ENCODE assay signal across 1 cellular context in the genomic region with DNA sequence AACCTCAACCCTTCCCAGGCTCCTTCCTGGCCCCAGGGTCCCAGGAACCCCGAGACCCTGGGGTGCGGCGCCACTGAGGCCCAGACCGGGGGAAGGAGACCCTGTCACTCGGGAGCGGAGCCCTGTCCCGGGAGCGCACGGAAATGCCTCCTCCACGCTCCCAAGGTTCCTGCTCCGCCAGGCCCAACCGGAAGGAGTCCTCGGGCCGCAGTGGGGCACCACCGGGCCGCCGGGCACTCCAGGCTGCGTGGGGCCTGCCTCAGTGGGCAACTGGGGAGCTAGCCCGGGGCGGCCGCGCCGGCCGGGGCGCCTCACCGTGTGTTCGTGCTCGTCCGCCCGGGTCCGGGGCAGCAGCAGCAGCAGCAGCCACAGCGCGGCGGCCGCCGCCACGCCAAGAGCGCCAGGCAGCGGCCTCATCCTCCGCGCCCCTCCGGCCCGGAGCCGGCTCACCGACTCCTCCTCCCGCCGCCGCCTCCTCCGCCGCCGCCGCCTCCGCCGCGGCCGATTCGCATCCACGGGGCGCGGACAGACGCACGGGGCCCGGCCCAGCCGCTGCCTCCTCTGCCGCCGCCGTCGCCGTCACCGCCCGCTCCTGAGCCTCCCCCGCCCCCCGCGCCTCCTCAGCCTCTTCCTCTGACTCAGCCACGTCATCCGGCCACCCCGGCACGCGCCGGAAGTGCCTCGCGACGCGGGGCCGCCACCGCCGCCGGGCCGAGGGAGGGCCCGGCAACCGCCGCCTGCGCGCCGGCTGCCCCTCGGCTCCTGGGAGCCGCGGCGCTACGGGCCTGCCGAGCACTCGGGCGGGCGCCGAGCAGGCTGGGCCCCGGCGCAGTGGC.
TF ChIP-seq lines count a peak whose summit lies in the region.

A gene (minus strand): TSS at position 594 of the 836 bp plus-strand sequence. CDS start 177 bp downstream, at position 417.

TF ChIP-seq in K562, 482 proteins besides CTCF, POLR2A, EP300 and RAD21 (continued from another document and continues in another):
- TF ChIP-seq SMAD4 (CRISPR knock-in tag; conservative IDR thresholded peaks at IDR 0.05), result peak; percentile 89
- peak; percentile 19 for TF ChIP-seq SMAD1 (IDR thresholded peaks at IDR 0.05; ENCODE audit: low read depth, low read length, partially characterized antibody)
- TF ChIP-seq, protein P1, sequence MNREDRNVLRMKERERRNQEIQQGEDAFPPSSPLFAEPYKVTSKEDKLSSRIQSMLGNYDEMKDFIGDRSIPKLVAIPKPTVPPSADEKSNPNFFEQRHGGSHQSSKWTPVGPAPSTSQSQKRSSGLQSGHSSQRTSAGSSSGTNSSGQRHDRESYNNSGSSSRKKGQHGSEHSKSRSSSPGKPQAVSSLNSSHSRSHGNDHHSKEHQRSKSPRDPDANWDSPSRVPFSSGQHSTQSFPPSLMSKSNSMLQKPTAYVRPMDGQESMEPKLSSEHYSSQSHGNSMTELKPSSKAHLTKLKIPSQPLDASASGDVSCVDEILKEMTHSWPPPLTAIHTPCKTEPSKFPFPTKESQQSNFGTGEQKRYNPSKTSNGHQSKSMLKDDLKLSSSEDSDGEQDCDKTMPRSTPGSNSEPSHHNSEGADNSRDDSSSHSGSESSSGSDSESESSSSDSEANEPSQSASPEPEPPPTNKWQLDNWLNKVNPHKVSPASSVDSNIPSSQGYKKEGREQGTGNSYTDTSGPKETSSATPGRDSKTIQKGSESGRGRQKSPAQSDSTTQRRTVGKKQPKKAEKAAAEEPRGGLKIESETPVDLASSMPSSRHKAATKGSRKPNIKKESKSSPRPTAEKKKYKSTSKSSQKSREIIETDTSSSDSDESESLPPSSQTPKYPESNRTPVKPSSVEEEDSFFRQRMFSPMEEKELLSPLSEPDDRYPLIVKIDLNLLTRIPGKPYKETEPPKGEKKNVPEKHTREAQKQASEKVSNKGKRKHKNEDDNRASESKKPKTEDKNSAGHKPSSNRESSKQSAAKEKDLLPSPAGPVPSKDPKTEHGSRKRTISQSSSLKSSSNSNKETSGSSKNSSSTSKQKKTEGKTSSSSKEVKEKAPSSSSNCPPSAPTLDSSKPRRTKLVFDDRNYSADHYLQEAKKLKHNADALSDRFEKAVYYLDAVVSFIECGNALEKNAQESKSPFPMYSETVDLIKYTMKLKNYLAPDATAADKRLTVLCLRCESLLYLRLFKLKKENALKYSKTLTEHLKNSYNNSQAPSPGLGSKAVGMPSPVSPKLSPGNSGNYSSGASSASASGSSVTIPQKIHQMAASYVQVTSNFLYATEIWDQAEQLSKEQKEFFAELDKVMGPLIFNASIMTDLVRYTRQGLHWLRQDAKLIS (CRISPR knock-in tag; IDR thresholded peaks at IDR 0.05), result peak; percentile 86; the same call in 1 of the 2 replicates
- no peak for TF ChIP-seq FOXJ3 (CRISPR knock-in tag; IDR thresholded peaks at IDR 0.05)
- TF ChIP-seq CHD1 (IDR thresholded peaks at IDR 0.05; ENCODE audit: low read length), result peak; percentile 89
- no peak for TF ChIP-seq EHMT2 (IDR thresholded peaks at IDR 0.05)
- no peak for TF ChIP-seq ZNF23 (CRISPR knock-in tag; IDR thresholded peaks at IDR 0.05)
- TF ChIP-seq ESRRA (IDR thresholded peaks at IDR 0.05; ENCODE audit: borderline replicate concordance, low read depth), result no peak
- peak; percentile 42; the same call in 1 of the 2 replicates for TF ChIP-seq ETV5 (CRISPR knock-in tag; IDR thresholded peaks at IDR 0.05; ENCODE audit: low read depth)
- TF ChIP-seq POLR2B (IDR thresholded peaks at IDR 0.05; ENCODE audit: low read depth, partially characterized antibody), result peak; percentile 28
- TF ChIP-seq, protein P2, sequence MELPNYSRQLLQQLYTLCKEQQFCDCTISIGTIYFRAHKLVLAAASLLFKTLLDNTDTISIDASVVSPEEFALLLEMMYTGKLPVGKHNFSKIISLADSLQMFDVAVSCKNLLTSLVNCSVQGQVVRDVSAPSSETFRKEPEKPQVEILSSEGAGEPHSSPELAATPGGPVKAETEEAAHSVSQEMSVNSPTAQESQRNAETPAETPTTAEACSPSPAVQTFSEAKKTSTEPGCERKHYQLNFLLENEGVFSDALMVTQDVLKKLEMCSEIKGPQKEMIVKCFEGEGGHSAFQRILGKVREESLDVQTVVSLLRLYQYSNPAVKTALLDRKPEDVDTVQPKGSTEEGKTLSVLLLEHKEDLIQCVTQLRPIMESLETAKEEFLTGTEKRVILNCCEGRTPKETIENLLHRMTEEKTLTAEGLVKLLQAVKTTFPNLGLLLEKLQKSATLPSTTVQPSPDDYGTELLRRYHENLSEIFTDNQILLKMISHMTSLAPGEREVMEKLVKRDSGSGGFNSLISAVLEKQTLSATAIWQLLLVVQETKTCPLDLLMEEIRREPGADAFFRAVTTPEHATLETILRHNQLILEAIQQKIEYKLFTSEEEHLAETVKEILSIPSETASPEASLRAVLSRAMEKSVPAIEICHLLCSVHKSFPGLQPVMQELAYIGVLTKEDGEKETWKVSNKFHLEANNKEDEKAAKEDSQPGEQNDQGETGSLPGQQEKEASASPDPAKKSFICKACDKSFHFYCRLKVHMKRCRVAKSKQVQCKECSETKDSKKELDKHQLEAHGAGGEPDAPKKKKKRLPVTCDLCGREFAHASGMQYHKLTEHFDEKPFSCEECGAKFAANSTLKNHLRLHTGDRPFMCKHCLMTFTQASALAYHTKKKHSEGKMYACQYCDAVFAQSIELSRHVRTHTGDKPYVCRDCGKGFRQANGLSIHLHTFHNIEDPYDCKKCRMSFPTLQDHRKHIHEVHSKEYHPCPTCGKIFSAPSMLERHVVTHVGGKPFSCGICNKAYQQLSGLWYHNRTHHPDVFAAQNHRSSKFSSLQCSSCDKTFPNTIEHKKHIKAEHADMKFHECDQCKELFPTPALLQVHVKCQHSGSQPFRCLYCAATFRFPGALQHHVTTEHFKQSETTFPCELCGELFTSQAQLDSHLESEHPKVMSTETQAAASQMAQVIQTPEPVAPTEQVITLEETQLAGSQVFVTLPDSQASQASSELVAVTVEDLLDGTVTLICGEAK (IDR thresholded peaks at IDR 0.05), result peak; percentile 92
- TF ChIP-seq, protein P2 (CRISPR knock-in tag; IDR thresholded peaks at IDR 0.05), result no peak
- TF ChIP-seq ZNF239 (CRISPR knock-in tag; IDR thresholded peaks at IDR 0.05), result no peak
- no peak for TF ChIP-seq NR2C2 (CRISPR knock-in tag; IDR thresholded peaks at IDR 0.05)
- TF ChIP-seq NR2C2 (tag; IDR thresholded peaks at IDR 0.05), result peak; percentile 88
- peak; percentile 62; the same call in 1 of the 2 replicates for TF ChIP-seq GTF2E2 (tag; IDR thresholded peaks at IDR 0.05)
- TF ChIP-seq, protein P3, sequence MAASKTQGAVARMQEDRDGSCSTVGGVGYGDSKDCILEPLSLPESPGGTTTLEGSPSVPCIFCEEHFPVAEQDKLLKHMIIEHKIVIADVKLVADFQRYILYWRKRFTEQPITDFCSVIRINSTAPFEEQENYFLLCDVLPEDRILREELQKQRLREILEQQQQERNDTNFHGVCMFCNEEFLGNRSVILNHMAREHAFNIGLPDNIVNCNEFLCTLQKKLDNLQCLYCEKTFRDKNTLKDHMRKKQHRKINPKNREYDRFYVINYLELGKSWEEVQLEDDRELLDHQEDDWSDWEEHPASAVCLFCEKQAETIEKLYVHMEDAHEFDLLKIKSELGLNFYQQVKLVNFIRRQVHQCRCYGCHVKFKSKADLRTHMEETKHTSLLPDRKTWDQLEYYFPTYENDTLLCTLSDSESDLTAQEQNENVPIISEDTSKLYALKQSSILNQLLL (CRISPR knock-in tag; IDR thresholded peaks at IDR 0.05; ENCODE audit: borderline replicate concordance), result no peak
- no peak for TF ChIP-seq FOXK2 (conservative IDR thresholded peaks at IDR 0.05 in 1 of 2, IDR thresholded peaks at IDR 0.05 in 1 of 2; ENCODE audit: low read depth in 2 of 2)
- TF ChIP-seq, protein P4, sequence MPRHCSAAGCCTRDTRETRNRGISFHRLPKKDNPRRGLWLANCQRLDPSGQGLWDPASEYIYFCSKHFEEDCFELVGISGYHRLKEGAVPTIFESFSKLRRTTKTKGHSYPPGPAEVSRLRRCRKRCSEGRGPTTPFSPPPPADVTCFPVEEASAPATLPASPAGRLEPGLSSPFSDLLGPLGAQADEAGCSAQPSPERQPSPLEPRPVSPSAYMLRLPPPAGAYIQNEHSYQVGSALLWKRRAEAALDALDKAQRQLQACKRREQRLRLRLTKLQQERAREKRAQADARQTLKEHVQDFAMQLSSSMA (CRISPR knock-in tag; IDR thresholded peaks at IDR 0.05), result peak; percentile 25
- 0 out of 2 replicates have a peak, but pooled peaks have one; percentile 75 for TF ChIP-seq TGIF2 (CRISPR knock-in tag; IDR thresholded peaks at IDR 0.05)
- TF ChIP-seq, protein P5, sequence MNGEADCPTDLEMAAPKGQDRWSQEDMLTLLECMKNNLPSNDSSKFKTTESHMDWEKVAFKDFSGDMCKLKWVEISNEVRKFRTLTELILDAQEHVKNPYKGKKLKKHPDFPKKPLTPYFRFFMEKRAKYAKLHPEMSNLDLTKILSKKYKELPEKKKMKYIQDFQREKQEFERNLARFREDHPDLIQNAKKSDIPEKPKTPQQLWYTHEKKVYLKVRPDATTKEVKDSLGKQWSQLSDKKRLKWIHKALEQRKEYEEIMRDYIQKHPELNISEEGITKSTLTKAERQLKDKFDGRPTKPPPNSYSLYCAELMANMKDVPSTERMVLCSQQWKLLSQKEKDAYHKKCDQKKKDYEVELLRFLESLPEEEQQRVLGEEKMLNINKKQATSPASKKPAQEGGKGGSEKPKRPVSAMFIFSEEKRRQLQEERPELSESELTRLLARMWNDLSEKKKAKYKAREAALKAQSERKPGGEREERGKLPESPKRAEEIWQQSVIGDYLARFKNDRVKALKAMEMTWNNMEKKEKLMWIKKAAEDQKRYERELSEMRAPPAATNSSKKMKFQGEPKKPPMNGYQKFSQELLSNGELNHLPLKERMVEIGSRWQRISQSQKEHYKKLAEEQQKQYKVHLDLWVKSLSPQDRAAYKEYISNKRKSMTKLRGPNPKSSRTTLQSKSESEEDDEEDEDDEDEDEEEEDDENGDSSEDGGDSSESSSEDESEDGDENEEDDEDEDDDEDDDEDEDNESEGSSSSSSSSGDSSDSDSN (IDR thresholded peaks at IDR 0.05; ENCODE audit: borderline replicate concordance in 1 of 2, low read depth in 2 of 2, low read length in 2 of 2), result peak; percentile 77 to 79; a peak in 3 of 4 replicates
- TF ChIP-seq KDM5B (IDR thresholded peaks at IDR 0.05; ENCODE audit: insufficient replicate concordance, low read depth, low read length), result peak; percentile 83
- TF ChIP-seq TCF3 (CRISPR knock-in tag; IDR thresholded peaks at IDR 0.05), result no peak
- no peak for TF ChIP-seq MEF2A (IDR thresholded peaks at IDR 0.05; ENCODE audit: control insufficient read depth, low read depth, low read length)
- TF ChIP-seq, protein P6, sequence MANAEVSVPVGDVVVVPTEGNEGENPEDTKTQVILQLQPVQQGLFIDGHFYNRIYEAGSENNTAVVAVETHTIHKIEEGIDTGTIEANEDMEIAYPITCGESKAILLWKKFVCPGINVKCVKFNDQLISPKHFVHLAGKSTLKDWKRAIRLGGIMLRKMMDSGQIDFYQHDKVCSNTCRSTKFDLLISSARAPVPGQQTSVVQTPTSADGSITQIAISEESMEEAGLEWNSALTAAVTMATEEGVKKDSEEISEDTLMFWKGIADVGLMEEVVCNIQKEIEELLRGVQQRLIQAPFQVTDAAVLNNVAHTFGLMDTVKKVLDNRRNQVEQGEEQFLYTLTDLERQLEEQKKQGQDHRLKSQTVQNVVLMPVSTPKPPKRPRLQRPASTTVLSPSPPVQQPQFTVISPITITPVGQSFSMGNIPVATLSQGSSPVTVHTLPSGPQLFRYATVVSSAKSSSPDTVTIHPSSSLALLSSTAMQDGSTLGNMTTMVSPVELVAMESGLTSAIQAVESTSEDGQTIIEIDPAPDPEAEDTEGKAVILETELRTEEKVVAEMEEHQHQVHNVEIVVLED (CRISPR knock-in tag; IDR thresholded peaks at IDR 0.05), result peak; percentile 48
- TF ChIP-seq HCFC1 (IDR thresholded peaks at IDR 0.05; ENCODE audit: low read depth, low read length), result peak; percentile 58
- peak; percentile 40; the same call in 1 of the 2 replicates for TF ChIP-seq ZEB2 (IDR thresholded peaks at IDR 0.05)
- no peak for TF ChIP-seq NR2F6 (CRISPR knock-in tag; IDR thresholded peaks at IDR 0.05)
- TF ChIP-seq GABPA (tag; conservative IDR thresholded peaks at IDR 0.05; ENCODE audit: low read depth), result peak; percentile 92
- TF ChIP-seq ATF7 (IDR thresholded peaks at IDR 0.05), result 0 out of 2 replicates have a peak, but pooled peaks have one; percentile 43
- no peak for TF ChIP-seq EZH2 (IDR thresholded peaks at IDR 0.05; ENCODE audit: borderline replicate concordance, low read depth, low read length)
- TF ChIP-seq RFX7 (CRISPR knock-in tag; IDR thresholded peaks at IDR 0.05), result no peak
- TF ChIP-seq NFE2 (IDR thresholded peaks at IDR 0.05; ENCODE audit: low read depth), result peak; percentile 39; the same call in 1 of the 2 replicates
- TF ChIP-seq ZFX (CRISPR knock-in tag; IDR thresholded peaks at IDR 0.05), result peak; percentile 92
- TF ChIP-seq KLF1 (tag; IDR thresholded peaks at IDR 0.05), result no peak
- peak; percentile 63; the same call in 1 of the 2 replicates for TF ChIP-seq C11orf30 (IDR thresholded peaks at IDR 0.05; ENCODE audit: low read depth)
- no peak; the same call in 1 of the 2 replicates for TF ChIP-seq ATF1 (CRISPR knock-in tag; IDR thresholded peaks at IDR 0.05)
- no peak for TF ChIP-seq ATF1 (tag; IDR thresholded peaks at IDR 0.05)
